Comparison of ENCODE assay signal across 22 cellular contexts in genomic region chr12:95390932-95391331, GRCh38.
DNase-seq lines count a peak whose midpoint lies in the region; ATAC-seq and TF ChIP-seq lines count a peak whose summit lies in the region.
"Had no signal": no experiment of that assay in that cellular context is flagged by ENCODE, and none has a peak within 500 bp of the region (broad histone marks: within the 10 kb centered on the region; RNA-seq: fewer than 3 reads in every experiment).

No MANE protein-coding gene starts in this region.

- no peaks in the 10 kb centered on the region for H3K9me2 ChIP-seq in SU-DHL-6 (replicated peaks; ENCODE audit: insufficient read depth, low read length)

- no peaks in the 10 kb centered on the region for H3K27me3 ChIP-seq in SU-DHL-6 (ENCODE audit: low read length)
- H3K27me3 ChIP-seq in WERI-Rb-1 (ENCODE audit: insufficient read depth, low read depth, severe bottlenecking), result no peaks in the 10 kb centered on the region
- H3K27me3 ChIP-seq: pancreas, upper lobe of left lung had no signal

- no peak overlapping the region for H3K27ac ChIP-seq in SU-DHL-6 (ENCODE audit: low read depth, low read length)
- no peak overlapping the region for H3K27ac ChIP-seq in WERI-Rb-1
- H3K27ac ChIP-seq: pancreas, upper lobe of left lung had no signal

- peak overlapping the region; percentile 11 for H3K4me2 ChIP-seq in SU-DHL-6 (ENCODE audit: low read depth, low read length, poor library complexity, severe bottlenecking)

- H3K4me3 ChIP-seq in SU-DHL-6 (ENCODE audit: insufficient read depth, low read length, poor library complexity, severe bottlenecking) (no peak overlapping the region), WERI-Rb-1 (ENCODE audit: low read depth, low read length) (no peak overlapping the region)
- H3K4me3 ChIP-seq: pancreas, upper lobe of left lung had no signal

- ATAC-seq in GM18868 (IDR thresholded peaks at IDR 0.05; ENCODE audit: unreplicated experiment) (peak; percentile 60), GM21515 (IDR thresholded peaks at IDR 0.05; ENCODE audit: unreplicated experiment) (peak; percentile 59), HG03025 (IDR thresholded peaks at IDR 0.05; ENCODE audit: low FRiP score, unreplicated experiment) (peak; percentile 59)
- ATAC-seq: natural killer cell treated with Interleukin-12 subunit alpha and Interleukin-12 subunit beta and Interleukin-15 and Interleukin-18, amount 100 ng/mL, for 72 hours; pancreas; right cardiac atrium; Right ventricle myocardium inferior had no signal

- DNase-seq in NCI-H345 (lab: John Stamatoyannopoulos, UW) (no peak), GOT3 (lab: John Stamatoyannopoulos, UW) (no peak), NCI-H1417 treated with DMSO at 0.1 percent for 48 hours (lab: John Stamatoyannopoulos, UW) (no peak), WERI-Rb-1 (no peak)
- DNase-seq: activated CD4-positive, alpha-beta T cell treated with anti-CD3 and anti-CD28 coated beads, Interleukin-2, amount 10 ng/mL, durations not matched to agents 7 days and 5 days; activated effector memory CD4-positive, alpha-beta T cell treated with Interleukin-2 at 50 U/mL for 16 hours; CD4-positive, alpha-beta T cell; DMS153; head of caudate nucleus; NCI-H146; NCI-H774; OCI-M1; pancreas; right cardiac atrium; stimulated activated CD8-positive, alpha-beta memory T cell treated with anti-CD3 and anti-CD28 coated beads, Interleukin-4, amount 100 ng/mL, for 48 hours; upper lobe of left lung had no signal

- H3K9me3 ChIP-seq in SU-DHL-6 (ENCODE audit: insufficient read depth, low read length), result peaks cover 15% of the 10 kb centered on the region
- H3K9me3 ChIP-seq in WERI-Rb-1 (ENCODE audit: severe bottlenecking), result peaks cover 13% of the 10 kb centered on the region
- H3K9me3 ChIP-seq: pancreas had no signal

- no peak for TF ChIP-seq CTCF in SU-DHL-6 (IDR thresholded peaks at IDR 0.05; ENCODE audit: insufficient read depth, low read length, poor library complexity, severe bottlenecking)
- no peak for TF ChIP-seq CTCF in WERI-Rb-1 (IDR thresholded peaks at IDR 0.05; ENCODE audit: low read depth, low read length)

- H2AFZ ChIP-seq in SU-DHL-6 (ENCODE audit: low read depth, low read length, severe bottlenecking), result no peak overlapping the region

- H3K36me3 ChIP-seq in SU-DHL-6 (ENCODE audit: low read length) (no peaks in the 10 kb centered on the region), WERI-Rb-1 (no peaks in the 10 kb centered on the region)
- H3K36me3 ChIP-seq: pancreas, upper lobe of left lung had no signal

- no peak overlapping the region for H3K9ac ChIP-seq in SU-DHL-6 (ENCODE audit: low read length)

- H3K79me2 ChIP-seq in SU-DHL-6 (ENCODE audit: insufficient read depth, low read length), result no peaks in the 10 kb centered on the region

- no peaks in the 10 kb centered on the region for H3F3A ChIP-seq in SU-DHL-6 (ENCODE audit: insufficient read depth)

- H4K20me1 ChIP-seq in SU-DHL-6 (ENCODE audit: low read depth, low read length), result no peaks in the 10 kb centered on the region
